8 cellular contexts compared by ENCODE assay signal in the genomic region with DNA sequence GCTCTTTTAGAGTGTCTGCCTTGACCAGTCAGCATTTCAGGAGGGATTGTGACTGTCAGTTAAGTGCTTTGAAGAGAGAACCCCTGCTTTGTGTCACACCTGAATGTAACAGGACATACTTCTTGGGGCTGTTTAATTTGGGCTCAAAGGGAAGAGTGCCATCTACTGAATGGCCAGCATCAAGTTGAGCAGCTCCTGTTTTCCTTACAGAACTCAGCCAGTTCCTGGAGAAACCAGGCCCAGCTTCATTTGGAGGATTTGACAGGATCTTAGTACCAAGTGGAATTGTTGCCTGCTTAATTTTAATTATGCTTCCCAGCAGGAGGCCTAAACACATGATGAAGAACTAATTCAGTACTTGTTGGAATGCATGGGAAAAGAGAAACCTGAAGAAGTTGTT. TPM values are rescaled to one million over a fixed set of nuclear protein-coding genes. Genes with fewer than 3 reads are reported as not detected.
DNase-seq lines count a peak whose midpoint lies in the region; ATAC-seq lines count a peak whose summit lies in the region.

No MANE protein-coding gene starts in this region.

- H3K4me3 ChIP-seq in CD4-positive, CD25-positive, alpha-beta regulatory T cell (ENCODE audit: low read depth, low read length): peak overlapping the region; percentile 27

- H3K27ac Mint-ChIP-seq in CD4-positive, CD25-positive, alpha-beta regulatory T cell: peak overlapping the region; percentile 81 to 98 (median 84)
- H3K27ac Mint-ChIP-seq in memory B cell: peak overlapping the region; percentile 55

- H3K9me3 Mint-ChIP-seq in CD4-positive, CD25-positive, alpha-beta regulatory T cell: no peaks in the 10 kb centered on the region
- H3K9me3 Mint-ChIP-seq in memory B cell: no peaks in the 10 kb centered on the region

- peak overlapping the region; percentile 50 to 54 (median 52) for H3K4me3 Mint-ChIP-seq in CD4-positive, CD25-positive, alpha-beta regulatory T cell
- no peak overlapping the region for H3K4me3 Mint-ChIP-seq in memory B cell

- ATAC-seq in CD4-positive, CD25-positive, alpha-beta regulatory T cell (ENCODE audit: low read depth in 2 of 2): no peak
- ATAC-seq in memory B cell (ENCODE audit: low read depth): no peak
- ATAC-seq in GM21528 (IDR thresholded peaks at IDR 0.05; ENCODE audit: low FRiP score, unreplicated experiment): no peak

- no peaks in the 10 kb centered on the region for H3K27me3 Mint-ChIP-seq in CD4-positive, CD25-positive, alpha-beta regulatory T cell
- no peaks in the 10 kb centered on the region for H3K27me3 Mint-ChIP-seq in memory B cell

- no peaks in the 10 kb centered on the region for H3K9me3 ChIP-seq in CD4-positive, CD25-positive, alpha-beta regulatory T cell (ENCODE audit: control insufficient read depth in 2 of 2, low read length in 2 of 2)

- peaks cover 3% of the 10 kb centered on the region for H3K36me3 ChIP-seq in CD4-positive, CD25-positive, alpha-beta regulatory T cell (ENCODE audit: control insufficient read depth, insufficient read depth, low read length)

- H3K27me3 ChIP-seq in CD4-positive, CD25-positive, alpha-beta regulatory T cell (ENCODE audit: control insufficient read depth, insufficient read depth, low read length): no peaks in the 10 kb centered on the region

- no peak overlapping the region for H3K27ac ChIP-seq in CD4-positive, CD25-positive, alpha-beta regulatory T cell (ENCODE audit: insufficient read depth, low read length, poor library complexity, severe bottlenecking)
- peak overlapping the region; percentile 55 for H3K27ac ChIP-seq in caudate nucleus (ENCODE audit: low read depth, low read length)

- H3K4me1 Mint-ChIP-seq in CD4-positive, CD25-positive, alpha-beta regulatory T cell: peaks cover 56 to 95% (median 72%) of the 10 kb centered on the region in 4 donors
- H3K4me1 Mint-ChIP-seq in memory B cell: peaks cover 38% of the 10 kb centered on the region

- H3K4me1 ChIP-seq in CD4-positive, CD25-positive, alpha-beta regulatory T cell (ENCODE audit: control insufficient read depth, insufficient read depth, low read length, poor library complexity, severe bottlenecking): peaks cover 86% of the 10 kb centered on the region

- no peak for DNase-seq in CD4-positive, CD25-positive, alpha-beta regulatory T cell
- peak; percentile 47 for DNase-seq in HT-29 (ENCODE audit: low spot score)
- peak in 8 of 61 donors; percentile 3 to 49 (median 26) for DNase-seq in caudate nucleus (lab: John Stamatoyannopoulos, UW)
- DNase-seq in memory B cell (ENCODE audit: low spot score in 2 of 2): no peak
- no peak for DNase-seq in activated CD4-positive, alpha-beta T cell treated with anti-CD3 and anti-CD28 coated beads, Interleukin-2, amount 50 U/mL, for 1 hour
- DNase-seq in glomerular visceral epithelial cell (ENCODE audit: extremely low spot score): no peak
- no peak for DNase-seq in NCI-H1048 (lab: John Stamatoyannopoulos, UW)

- peaks cover 10% of the 10 kb centered on the region for H3K36me3 Mint-ChIP-seq in CD4-positive, CD25-positive, alpha-beta regulatory T cell
- peaks cover 15% of the 10 kb centered on the region for H3K36me3 Mint-ChIP-seq in memory B cell

RNA-seq across cellular contexts. Expression of a gene that starts 8.3 kb away (rescaled TPM):
- 341 TPM for total RNA-seq in CD4-positive, CD25-positive, alpha-beta regulatory T cell
- polyA plus RNA-seq in CD4-positive, CD25-positive, alpha-beta regulatory T cell: 100 to 1,000 TPM; 368 to 405 (median 380) TPM
- 63.0 and 73.6 TPM in 2 replicates for total RNA-seq in HT-29 (2014; rRNA removed; shearing (Covaris generic))
